9 cellular contexts compared by ENCODE assay signal in the genomic region with DNA sequence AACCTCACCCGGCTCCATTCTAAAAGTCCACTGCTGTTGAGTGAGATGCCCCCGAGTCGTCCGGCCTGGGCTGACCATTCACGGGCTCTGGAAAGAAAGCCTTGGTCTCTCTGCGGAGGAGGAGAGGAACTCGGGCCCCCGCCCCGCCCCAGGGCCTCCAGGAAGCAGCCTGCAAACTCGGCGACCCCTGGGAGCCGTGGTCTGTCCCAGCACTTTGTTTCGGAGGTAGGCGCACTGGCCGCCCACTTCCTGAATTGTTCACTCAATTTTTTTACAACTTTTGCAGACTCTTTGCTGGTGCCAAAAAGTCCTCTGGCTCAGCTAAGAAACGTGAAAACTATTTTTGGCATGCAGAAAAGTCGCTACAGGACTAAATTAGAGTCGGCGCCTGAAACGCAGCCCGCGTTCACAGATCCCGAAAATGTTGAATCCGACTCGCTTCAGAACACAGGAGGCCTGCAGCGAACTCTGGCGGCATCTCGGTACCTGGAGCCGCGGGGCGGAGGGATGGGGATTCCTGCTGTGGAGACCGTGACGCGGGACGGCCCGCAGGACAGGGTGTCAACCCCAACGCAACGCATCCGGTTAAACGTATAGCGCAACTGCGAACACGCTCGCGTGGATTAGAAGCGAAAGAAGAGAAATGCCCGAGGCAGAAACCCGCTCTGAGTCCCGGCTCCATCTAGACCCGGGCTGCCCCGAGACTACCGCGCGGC. TPM values are rescaled to one million over a fixed set of nuclear protein-coding genes. Genes with fewer than 3 reads are reported as not detected.
A peak's percentile ranks its signal among the peaks of the same experiment; 100 is the strongest.
DNase-seq lines count a peak whose midpoint lies in the region; ATAC-seq and TF ChIP-seq lines count a peak whose summit lies in the region.
"Had no signal": no experiment of that assay in that cellular context is flagged by ENCODE, and none has a peak within 500 bp of the region (broad histone marks: within the 10 kb centered on the region; RNA-seq: fewer than 3 reads in every experiment).

No MANE protein-coding gene starts in this region.

- H3K36me3 ChIP-seq in stomach, result no peaks in the 10 kb centered on the region

- peak in 1 of 7 experiments; percentile 35 for TF ChIP-seq CTCF in stomach (IDR thresholded peaks at IDR 0.05)

- peaks cover 0 to 56% (median 22%) of the 10 kb centered on the region in 3 donors for H3K27me3 ChIP-seq in stomach

- no peak for DNase-seq in T-helper 17 cell
- DNase-seq in epidermal melanocyte (ENCODE audit: insufficient read length, low spot score), result peak; percentile 54
- DNase-seq in medulla oblongata (ENCODE audit: extremely low spot score), result peak; percentile 60
- peak; percentile 36 for DNase-seq in stomach
- DNase-seq in T-helper 9 cell, result no peak
- no peak for DNase-seq in NCI-H2196 treated with DMSO at 0.1 percent for 48 hours (lab: John Stamatoyannopoulos, UW; ENCODE audit: unreplicated experiment)
- DNase-seq in NK-92 (lab: John Stamatoyannopoulos, UW; ENCODE audit: unreplicated experiment), result no peak

- H3K4me1 ChIP-seq in stomach, result peaks cover 0 to 61% (median 29%) of the 10 kb centered on the region in 4 donors

- no peaks in the 10 kb centered on the region for H3K36me3 Mint-ChIP-seq in T-helper 17 cell (ENCODE audit: low read depth)

- peaks cover 5% of the 10 kb centered on the region for H3K4me1 Mint-ChIP-seq in T-helper 17 cell

- H3K4me3 ChIP-seq in stomach, result peak overlapping the region; percentile 59 to 67 (median 63)

- peak overlapping the region; percentile 84 for H3K4me3 Mint-ChIP-seq in T-helper 17 cell

- 4 to 7% (median 4%) methylated on average over 42 to 54 of the region's 54 CpGs for WGBS in stomach, 5 donors

- H3K9me3 ChIP-seq in T-helper 17 cell (ENCODE audit: control insufficient read depth, low read length, poor library complexity, severe bottlenecking) (no peaks in the 10 kb centered on the region), stomach (no peaks in the 10 kb centered on the region)

- TF ChIP-seq EP300 in stomach (IDR thresholded peaks at IDR 0.05), result no peak

- intact Hi-C loops in stomach (cut with DNase I; ENCODE audit: low total_unique reads), result no loop called here

- TF ChIP-seq POLR2A in stomach (IDR thresholded peaks at IDR 0.05), result no peak

- H3K27ac Mint-ChIP-seq in T-helper 17 cell, result no peak overlapping the region

- peak; percentile 25 for ATAC-seq in GM19463 (IDR thresholded peaks at IDR 0.05; ENCODE audit: unreplicated experiment)
- no peak for ATAC-seq in T-helper 17 cell
- ATAC-seq: Panc1 had no signal

- peaks cover 70% of the 10 kb centered on the region for H3K27me3 Mint-ChIP-seq in T-helper 17 cell

- peak overlapping the region; percentile 70 to 98 (median 94) for H3K27ac ChIP-seq in stomach

RNA-seq across cellular contexts. Expression of a gene that starts 1.5 kb away (rescaled TPM):
- not detected for total RNA-seq in T-helper 17 cell
- total RNA-seq in stomach, result 10 to 100 TPM; 24.9 to 71.6 (median 42.0) TPM
- polyA plus RNA-seq in stomach, result 1 to 10 TPM; 3.3 to 8.0 (median 5.0) TPM

Comparison
In these comparisons a context has a peak if more than half of its experiments do, and no peak if none do; other contexts are left out.
1. DNase-seq: peak in epidermal melanocyte (single experiment), medulla oblongata (single experiment) and stomach (single experiment); none in T-helper 17 cell (0 of 3), T-helper 9 cell (single experiment), NCI-H2196 treated with DMSO at 0.1 percent for 48 hours (single experiment) and NK-92 (single experiment).
2. RNA of a gene that starts 1.5 kb away (total RNA-seq): 24.9 to 71.6 TPM in stomach; not detected in T-helper 17 cell; every median in the first group is over 10 times any median in the second.